In the genomic region with DNA sequence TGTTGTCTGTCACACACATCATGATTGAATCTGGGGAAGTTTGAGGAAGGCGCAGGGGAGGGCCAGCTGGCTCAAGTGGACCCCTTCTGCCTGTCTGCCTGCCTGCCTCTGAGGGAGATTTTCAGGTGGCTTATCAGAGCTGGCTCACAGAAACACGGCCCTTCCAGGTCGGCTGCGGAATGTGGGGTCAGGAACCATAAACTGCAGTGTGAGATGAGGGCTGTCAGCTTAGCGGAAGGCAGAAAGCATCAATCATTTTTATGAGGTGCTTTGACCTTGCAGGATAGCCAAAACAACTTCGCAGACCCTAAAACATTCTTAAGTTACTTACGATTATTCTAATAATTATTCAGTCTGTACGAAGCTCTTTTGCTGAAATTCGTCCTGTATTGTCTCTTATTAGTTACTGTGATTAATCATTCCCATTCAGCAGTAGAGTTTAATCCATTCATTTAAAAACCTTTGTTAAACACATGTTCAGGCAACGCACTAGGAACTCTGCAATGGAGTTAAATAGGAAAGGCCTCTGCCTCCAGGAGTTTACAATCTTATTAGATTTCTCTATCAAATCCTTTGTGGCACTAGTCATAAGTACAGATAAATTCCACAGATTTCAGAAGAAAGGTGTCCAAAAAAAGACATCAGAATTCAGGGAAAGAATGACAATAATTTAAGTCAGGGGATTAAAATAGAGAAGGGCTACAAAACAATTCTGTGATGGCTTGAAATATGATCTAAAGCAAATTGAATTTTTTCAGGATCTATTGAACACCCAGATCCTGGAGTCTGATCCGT, we compare ENCODE assay signal across 1 cellular context.
TF ChIP-seq lines count a peak whose summit lies in the region.

No MANE protein-coding gene starts in this region.

TF ChIP-seq in IMR-90, 13 proteins besides CTCF, POLR2A, EP300 and RAD21:
- TF ChIP-seq NFE2L2 (IDR thresholded peaks at IDR 0.05; ENCODE audit: low read depth, low read length) (no peak), SMC3 (IDR thresholded peaks at IDR 0.05; ENCODE audit: low read depth, low read length) (no peak), BHLHE40 (IDR thresholded peaks at IDR 0.05; ENCODE audit: low read depth, low read length) (no peak), MAFK (IDR thresholded peaks at IDR 0.05; ENCODE audit: low read depth, low read length) (no peak), FOS (IDR thresholded peaks at IDR 0.05; ENCODE audit: low read depth, low read length) (no peak), MXI1 (IDR thresholded peaks at IDR 0.05; ENCODE audit: borderline replicate concordance, low read depth, low read length) (no peak), CHD1 (IDR thresholded peaks at IDR 0.05; ENCODE audit: low read depth, low read length) (no peak), MAZ (IDR thresholded peaks at IDR 0.05; ENCODE audit: borderline replicate concordance, low read depth, low read length) (no peak), CEBPB (IDR thresholded peaks at IDR 0.05; ENCODE audit: low read depth, low read length) (no peak), RCOR1 (IDR thresholded peaks at IDR 0.05; ENCODE audit: insufficient replicate concordance, low read length) (no peak), RFX5 (IDR thresholded peaks at IDR 0.05; ENCODE audit: low read depth, low read length) (no peak)
- TF ChIP-seq, protein P1, sequence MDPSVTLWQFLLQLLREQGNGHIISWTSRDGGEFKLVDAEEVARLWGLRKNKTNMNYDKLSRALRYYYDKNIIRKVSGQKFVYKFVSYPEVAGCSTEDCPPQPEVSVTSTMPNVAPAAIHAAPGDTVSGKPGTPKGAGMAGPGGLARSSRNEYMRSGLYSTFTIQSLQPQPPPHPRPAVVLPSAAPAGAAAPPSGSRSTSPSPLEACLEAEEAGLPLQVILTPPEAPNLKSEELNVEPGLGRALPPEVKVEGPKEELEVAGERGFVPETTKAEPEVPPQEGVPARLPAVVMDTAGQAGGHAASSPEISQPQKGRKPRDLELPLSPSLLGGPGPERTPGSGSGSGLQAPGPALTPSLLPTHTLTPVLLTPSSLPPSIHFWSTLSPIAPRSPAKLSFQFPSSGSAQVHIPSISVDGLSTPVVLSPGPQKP (IDR thresholded peaks at IDR 0.05; ENCODE audit: borderline replicate concordance, low read depth, low read length), result no peak
- TF ChIP-seq, protein P2, sequence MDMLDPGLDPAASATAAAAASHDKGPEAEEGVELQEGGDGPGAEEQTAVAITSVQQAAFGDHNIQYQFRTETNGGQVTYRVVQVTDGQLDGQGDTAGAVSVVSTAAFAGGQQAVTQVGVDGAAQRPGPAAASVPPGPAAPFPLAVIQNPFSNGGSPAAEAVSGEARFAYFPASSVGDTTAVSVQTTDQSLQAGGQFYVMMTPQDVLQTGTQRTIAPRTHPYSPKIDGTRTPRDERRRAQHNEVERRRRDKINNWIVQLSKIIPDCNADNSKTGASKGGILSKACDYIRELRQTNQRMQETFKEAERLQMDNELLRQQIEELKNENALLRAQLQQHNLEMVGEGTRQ (IDR thresholded peaks at IDR 0.05; ENCODE audit: low read depth, low read length), result no peak
